ENCODE assay signal across 11 cellular contexts in the genomic region with DNA sequence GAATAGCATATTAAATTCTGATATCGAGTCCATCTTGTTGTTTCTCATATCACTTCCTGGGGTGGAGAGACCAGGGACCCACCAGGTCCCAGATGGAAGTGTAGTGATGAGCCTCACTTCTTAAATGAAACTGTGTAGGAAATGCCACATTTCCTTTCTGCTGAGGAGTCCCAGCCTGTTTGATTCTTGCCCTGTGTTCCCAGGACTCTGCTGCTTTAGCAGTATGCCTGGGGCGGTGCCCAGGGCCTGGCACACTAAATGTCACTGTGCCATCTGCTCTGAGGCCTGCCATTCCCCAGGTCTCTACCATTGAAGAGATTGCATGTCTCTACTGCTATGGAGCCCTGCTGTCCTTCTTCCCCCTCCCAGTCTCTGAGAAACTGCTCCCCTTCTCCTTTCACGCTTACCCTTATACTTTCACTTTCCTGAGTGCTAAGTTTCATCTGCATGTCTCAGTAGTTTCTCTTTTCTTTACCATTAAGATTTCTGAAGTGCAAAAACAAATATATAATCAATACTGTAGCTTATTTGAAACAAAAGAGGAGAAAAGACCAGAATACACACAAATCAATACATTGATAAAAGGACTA.
DNase-seq lines count a peak whose midpoint lies in the region; ATAC-seq, FAIRE-seq and TF ChIP-seq lines count a peak whose summit lies in the region.
"Had no signal": no experiment of that assay in that cellular context is flagged by ENCODE, and none has a peak within 500 bp of the region (broad histone marks: within the 10 kb centered on the region; RNA-seq: fewer than 3 reads in every experiment).

No MANE protein-coding gene starts in this region.

- CTCF ChIA-PET in GM12878 (lab: Yijun Ruan, JAX), result no interaction called here

- no peaks in the 10 kb centered on the region for H3K27me3 Mint-ChIP-seq in glutamatergic neuron (ENCODE audit: unreplicated experiment)

- H3K36me3 Mint-ChIP-seq in glutamatergic neuron (ENCODE audit: unreplicated experiment), result peaks cover 5% of the 10 kb centered on the region

- H3K4me3 ChIP-seq in GM12878, result peak overlapping the region; percentile 39; the same call in 1 of the 2 replicates

- H3K27me3 ChIP-seq in GM12878 (replicated peaks in 1 of 2; ENCODE audit: control insufficient read depth in 2 of 2, insufficient read depth in 2 of 2, low read length in 1 of 2), result no peaks in the 10 kb centered on the region

- H3K9me3 Mint-ChIP-seq in glutamatergic neuron (ENCODE audit: unreplicated experiment), result no peaks in the 10 kb centered on the region

- 35% methylated on average over 3 of the region's 3 CpGs for WGBS in GM12878 (ENCODE audit: insufficient coverage, insufficient replicate concordance, low lambda C conversion rate, missing lambda C conversion rate)

- POLR2A ChIA-PET in GM12878 (lab: Charles Lee), result no interaction called here

- peaks cover 2% of the 10 kb centered on the region for H3K4me1 Mint-ChIP-seq in glutamatergic neuron (ENCODE audit: low read depth, unreplicated experiment)

- H3K27ac ChIP-seq in GM12878 (ENCODE audit: control insufficient read depth, insufficient read depth), result peak overlapping the region; percentile 73

- H3K36me3 ChIP-seq in GM12878 (ENCODE audit: control insufficient read depth in 2 of 2, insufficient read depth in 2 of 2, low read length in 1 of 2), result no peaks in the 10 kb centered on the region

- H3K4me2 ChIP-seq in GM12878 (ENCODE audit: control insufficient read depth, insufficient read depth), result peak overlapping the region; percentile 68

- H3K9ac ChIP-seq in GM12878 (ENCODE audit: control insufficient read depth, insufficient read depth, low read length), result peak overlapping the region; percentile 32; the same call in 1 of the 2 replicates

- TF ChIP-seq RAD21 in GM12878 (IDR thresholded peaks at IDR 0.05; ENCODE audit: insufficient read depth, low read depth, low read length), result no peak

- DNase-seq in GM12878 (ENCODE audit: low read depth, low spot score), result no peak
- DNase-seq in glutamatergic neuron, result no peak
- no peak for DNase-seq in AML-193 (lab: John Stamatoyannopoulos, UW)
- no peak for DNase-seq in NCI-H82 (lab: John Stamatoyannopoulos, UW)
- DNase-seq in AG20443 (ENCODE audit: low spot score), result no peak
- DNase-seq: activated T-cell treated with anti-CD3 and anti-CD28 coated beads, Interleukin-2, amount 50 U/mL, for 72 hours; DMS153 had no signal

- no TSS peak for BruUV-seq in GM12878 (replicated peaks; lab: Mats Ljungman, UMichigan)

- H3K79me2 ChIP-seq in GM12878 (ENCODE audit: control insufficient read depth, insufficient read depth, low read length), result no peaks in the 10 kb centered on the region

- TF ChIP-seq CTCF in GM12878 (IDR thresholded peaks at IDR 0.05 in 2 of 3, conservative IDR thresholded peaks at IDR 0.05 in 1 of 3; ENCODE audit: control insufficient read depth in 2 of 3, extremely low read depth in 1 of 3, insufficient read depth in 1 of 3, low read depth in 3 of 3, low read length in 3 of 3), result no peak
- no peak for TF ChIP-seq CTCF in glutamatergic neuron (IDR thresholded peaks at IDR 0.05; ENCODE audit: partially characterized antibody, unreplicated experiment)

- H3K27ac Mint-ChIP-seq in glutamatergic neuron (ENCODE audit: unreplicated experiment), result no peak overlapping the region
- H3K27ac Mint-ChIP-seq: activated T-cell treated with anti-CD3 and anti-CD28 coated beads, Interleukin-2, amount 50 U/mL, for 72 hours had no signal

- in situ Hi-C loops in GM12878 (cut with MboI), result no loop called here

- H4K20me1 ChIP-seq in GM12878 (ENCODE audit: control insufficient read depth, insufficient read depth), result no peaks in the 10 kb centered on the region

- SMC1A ChIA-PET in GM12878 (lab: Charles Lee; ENCODE audit: uncharacterized antibody, unreplicated experiment), result no interaction called here

- peaks cover 16% of the 10 kb centered on the region for H3K4me1 ChIP-seq in GM12878 (ENCODE audit: control insufficient read depth, insufficient read depth, low read length)

- RAD21 ChIA-PET in GM12878 (lab: Charles Lee; ENCODE audit: unreplicated experiment), result no interaction called here

- FAIRE-seq in GM12878 (lab: Jason Lieb, UNC), result peak; percentile 88
- FAIRE-seq: keratinocyte had no signal

- H2AFZ ChIP-seq in GM12878 (ENCODE audit: control insufficient read depth, low read depth, low read length), result peak overlapping the region; percentile 88

- intact Hi-C loops in GM12878 (cut with micrococcal nuclease; ENCODE audit: unreplicated experiment), result no loop called here

- peak; percentile 99 for ATAC-seq in GM18867 (IDR thresholded peaks at IDR 0.05; ENCODE audit: unreplicated experiment)
- ATAC-seq in GM21423 (IDR thresholded peaks at IDR 0.05; ENCODE audit: unreplicated experiment), result peak; percentile 96
- peak; percentile 81 for ATAC-seq in HG03060 (IDR thresholded peaks at IDR 0.05; ENCODE audit: low read depth, unreplicated experiment)
- ATAC-seq in GM12878, result peak; percentile 98
- ATAC-seq: activated T-cell treated with anti-CD3 and anti-CD28 coated beads, Interleukin-2, amount 50 U/mL, for 72 hours had no signal

- TF ChIP-seq POLR2A in GM12878 (IDR thresholded peaks at IDR 0.05; ENCODE audit: low read depth, low read length), result peak; percentile 40; the same call in 1 of the 2 replicates

- no peaks in the 10 kb centered on the region for H3K9me3 ChIP-seq in GM12878 (replicated peaks; ENCODE audit: control insufficient read depth, insufficient read depth, low read length)

- no peak overlapping the region for H3K4me3 Mint-ChIP-seq in glutamatergic neuron (ENCODE audit: unreplicated experiment)
- H3K4me3 Mint-ChIP-seq: activated T-cell treated with anti-CD3 and anti-CD28 coated beads, Interleukin-2, amount 50 U/mL, for 72 hours had no signal

- TF ChIP-seq EP300 in GM12878 (IDR thresholded peaks at IDR 0.05; ENCODE audit: borderline replicate concordance in 1 of 2, control insufficient read depth in 1 of 2, low read depth in 2 of 2, low read length in 2 of 2), result no peak

TF ChIP-seq in GM12878, 131 proteins besides CTCF, POLR2A, EP300 and RAD21:
- TF ChIP-seq ESRRA (IDR thresholded peaks at IDR 0.05; ENCODE audit: low read length), result no peak
- no peak for TF ChIP-seq STAT1 (conservative IDR thresholded peaks at IDR 0.05)
- TF ChIP-seq SUPT20H (IDR thresholded peaks at IDR 0.05; ENCODE audit: borderline replicate concordance, control insufficient read depth, low read depth, low read length), result no peak
- TF ChIP-seq MTA3 (IDR thresholded peaks at IDR 0.05; ENCODE audit: borderline replicate concordance, low read length), result no peak
- no peak for TF ChIP-seq IKZF1 (conservative IDR thresholded peaks at IDR 0.05)
- TF ChIP-seq TAF1 (IDR thresholded peaks at IDR 0.05; ENCODE audit: borderline replicate concordance, low read depth, low read length), result 0 out of 2 replicates have a peak, but pooled peaks have one; percentile 16
- TF ChIP-seq KDM1A (IDR thresholded peaks at IDR 0.05; ENCODE audit: borderline replicate concordance), result no peak
